8 cellular contexts compared by ENCODE assay signal in genomic region chr1:201648066-201648910, GRCh38.
DNase-seq lines count a peak whose midpoint lies in the region; ATAC-seq and TF ChIP-seq lines count a peak whose summit lies in the region.

No MANE protein-coding gene starts in this region.

- H3K9me3 Mint-ChIP-seq in naive B cell, result peaks cover 0 to 3% (median 0%) of the 10 kb centered on the region in 7 donors

- H3K27me3 Mint-ChIP-seq in naive B cell, result peaks cover 13 to 68% (median 38%) of the 10 kb centered on the region in 3 donors

- DNase-seq in RWPE1 (ENCODE audit: low spot score), result peak; percentile 58
- no peak for DNase-seq in naive B cell
- DNase-seq in NOMO-1 treated with dmso at 0.1 percent for 144 hours (lab: John Stamatoyannopoulos, UW; ENCODE audit: unreplicated experiment), result no peak
- DNase-seq in activated CD4-positive, alpha-beta T cell treated with anti-CD3 and anti-CD28 coated beads for 4 hours, result no peak

- CTCF ChIA-PET in RWPE1 (lab: Yijun Ruan, JAX), result interaction anchor here (0.7 to 2.2 kb wide), 5 partner anchors 21 to 135 kb away, joined by 3 to 13 read pairs (median 4); no protein-coding TSS in a partner anchor

- H3K27ac ChIP-seq in 22Rv1 (peak overlapping the region; percentile 91), RWPE1 (peak overlapping the region; percentile 97)

- H3K36me3 Mint-ChIP-seq in naive B cell, result peaks cover 0 to 2% of the 10 kb centered on the region in 2 donors

- ATAC-seq in esophagus mucosa (peak; percentile 5), naive B cell (ENCODE audit: low read depth in 2 of 2) (no peak), GM18907 (IDR thresholded peaks at IDR 0.05; ENCODE audit: unreplicated experiment) (no peak)

- H3K4me3 ChIP-seq in GM08714 (ENCODE audit: low read length), result peak overlapping the region; percentile 11; the same call in 1 of the 2 replicates

- H3K27ac Mint-ChIP-seq in naive B cell, result no peak overlapping the region

- POLR2A ChIA-PET in RWPE1 (lab: Yijun Ruan, JAX; ENCODE audit: low non-redundant PET), result no interaction called here

- peaks cover 3 to 8% (median 5%) of the 10 kb centered on the region in 3 donors for H3K4me1 Mint-ChIP-seq in naive B cell

- TF ChIP-seq CTCF in 22Rv1 (IDR thresholded peaks at IDR 0.05) (no peak), RWPE1 (conservative IDR thresholded peaks at IDR 0.05; ENCODE audit: low read depth) (no peak)

- H3K4me3 Mint-ChIP-seq in naive B cell, result peak overlapping the region in 5 of 8 donors; percentile 9 to 72 (median 44)
